In genomic region chr7:20197125-20197524, GRCh38 we compare ENCODE assay signal across 17 cellular contexts. TPM values are rescaled to one million over a fixed set of nuclear protein-coding genes. Genes with fewer than 3 reads are reported as not detected.
DNase-seq lines count a peak whose midpoint lies in the region; ATAC-seq and TF ChIP-seq lines count a peak whose summit lies in the region.
"Had no signal": no experiment of that assay in that cellular context is flagged by ENCODE, and none has a peak within 500 bp of the region (broad histone marks: within the 10 kb centered on the region; RNA-seq: fewer than 3 reads in every experiment).

No MANE protein-coding gene starts in this region.

- no peaks in the 10 kb centered on the region for H3K36me3 Mint-ChIP-seq in MCF 10A (ENCODE audit: insufficient read depth, unreplicated experiment)
- no peaks in the 10 kb centered on the region; the same call in 1 of the 2 replicates for H3K36me3 Mint-ChIP-seq in WTC11
- H3K36me3 Mint-ChIP-seq: IgD-negative memory B cell had no signal

- CTCF ChIA-PET in mammary epithelial cell (lab: Charles Lee; ENCODE audit: low non-redundant PET) (no interaction called here), MCF 10A (lab: Yijun Ruan, JAX) (interaction anchor here (0.6 to 0.8 kb wide), 4 partner anchors 30 to 565 kb away, joined by 3 to 9 read pairs (median 3); no protein-coding TSS in a partner anchor), WTC11 (lab: Charles Lee) (interaction anchor here (0.8 kb wide), 1 partner anchor 214 kb away, joined by 4 read pairs; no protein-coding TSS in a partner anchor)

- no peak overlapping the region for H3K4me3 ChIP-seq in mammary epithelial cell (replicated peaks in 1 of 3; ENCODE audit: insufficient read depth in 1 of 3, low read depth in 2 of 3, low read length in 3 of 3)
- H3K4me3 ChIP-seq in hepatocyte, result no peak overlapping the region

- no peak overlapping the region for H3K9ac ChIP-seq in mammary epithelial cell (ENCODE audit: insufficient read depth, low read length)

- WGBS in mammary epithelial cell (ENCODE audit: low coverage, missing lambda C conversion rate), result 56% methylated on average over 1 of the region's 1 CpG
- 33% methylated on average over 1 of the region's 1 CpG for WGBS in hepatocyte (ENCODE audit: low lambda C conversion rate, missing lambda C conversion rate)

- TF ChIP-seq CTCF in mammary epithelial cell (conservative IDR thresholded peaks at IDR 0.05 in 1 of 2, IDR thresholded peaks at IDR 0.05 in 1 of 2; ENCODE audit: extremely low read depth in 1 of 2, insufficient read depth in 1 of 2, low read depth in 1 of 2, low read length in 2 of 2) (no peak), MCF 10A (IDR thresholded peaks at IDR 0.05; ENCODE audit: unreplicated experiment) (no peak), WTC11 (IDR thresholded peaks at IDR 0.05) (no peak), hepatocyte (IDR thresholded peaks at IDR 0.05; ENCODE audit: poor library complexity) (no peak)

- H3K4me2 ChIP-seq in mammary epithelial cell (ENCODE audit: insufficient read depth, low read depth, low read length) (no peak overlapping the region), hepatocyte (peak overlapping the region; percentile 12)

- POLR2A ChIA-PET in MCF 10A (lab: Yijun Ruan, JAX), result no interaction called here
- POLR2A ChIA-PET in WTC11 (lab: Charles Lee), result no interaction called here

- H4K20me1 ChIP-seq in mammary epithelial cell (ENCODE audit: insufficient read depth, low read length) (no peaks in the 10 kb centered on the region), hepatocyte (ENCODE audit: insufficient read depth, poor library complexity, severe bottlenecking) (no peaks in the 10 kb centered on the region)

- H3K4me1 ChIP-seq in mammary epithelial cell (ENCODE audit: insufficient read depth, low read length), result peaks cover 8% of the 10 kb centered on the region
- H3K4me1 ChIP-seq in hepatocyte (ENCODE audit: insufficient read depth), result peaks cover 6% of the 10 kb centered on the region

- H3K9me2 ChIP-seq in hepatocyte (replicated peaks; ENCODE audit: insufficient read depth), result no peaks in the 10 kb centered on the region

- no peak overlapping the region for H3K4me3 Mint-ChIP-seq in MCF 10A (ENCODE audit: unreplicated experiment)
- no peak overlapping the region for H3K4me3 Mint-ChIP-seq in WTC11
- H3K4me3 Mint-ChIP-seq: IgD-negative memory B cell had no signal

- H3K9me3 Mint-ChIP-seq in MCF 10A (ENCODE audit: unreplicated experiment) (no peaks in the 10 kb centered on the region), WTC11 (no peaks in the 10 kb centered on the region)
- H3K9me3 Mint-ChIP-seq: IgD-negative memory B cell had no signal

- H3K4me1 Mint-ChIP-seq in MCF 10A (ENCODE audit: insufficient read depth, unreplicated experiment) (peaks cover 9% of the 10 kb centered on the region), WTC11 (peaks cover 31% of the 10 kb centered on the region)

- H2AFZ ChIP-seq in mammary epithelial cell (ENCODE audit: low read depth, low read length) (peak overlapping the region; percentile 21), hepatocyte (no peak overlapping the region)

- intact Hi-C loops in mammary epithelial cell (cut with micrococcal nuclease) (no loop called here), MCF 10A (cut with micrococcal nuclease) (no loop called here)

- in situ Hi-C loops in mammary epithelial cell (cut with MboI; ENCODE audit: low sequenced_read_pairs in 2 of 2), result no loop called here

- no TSS peak for BruUV-seq in mammary epithelial cell (replicated peaks; lab: Mats Ljungman, UMichigan)
- no TSS peak for BruUV-seq in MCF 10A (replicated peaks; lab: Mats Ljungman, UMichigan)

- H3K36me3 ChIP-seq in mammary epithelial cell (ENCODE audit: insufficient read depth, low read length) (no peaks in the 10 kb centered on the region), hepatocyte (replicated peaks; ENCODE audit: insufficient read depth, low read depth) (no peaks in the 10 kb centered on the region)

- DNase-seq in mammary epithelial cell (no peak), MCF 10A (ENCODE audit: unreplicated experiment) (no peak), WTC11 (ENCODE audit: low spot score) (no peak), hepatocyte (ENCODE audit: low spot score) (no peak), smooth muscle cell of the brain vasculature (ENCODE audit: low read depth, low spot score) (peak; percentile 47), CD1c-positive myeloid dendritic cell (ENCODE audit: extremely low spot score) (no peak), SKM-1 (lab: John Stamatoyannopoulos, UW; ENCODE audit: unreplicated experiment) (no peak)
- DNase-seq in stimulated activated CD4-positive, alpha-beta T cell treated with anti-CD3 and anti-CD28 coated beads, Interleukin-4, amount 100 ng/mL, for 24 hours, result no peak
- DNase-seq: AML-193, Kasumi-1, MM.1S, NCI-H1694 treated with DMSO at 0.1 percent for 48 hours, NCI-H748 treated with DMSO at 0.1 percent for 48 hours had no signal

- H3K27me3 Mint-ChIP-seq in MCF 10A (ENCODE audit: insufficient read depth, unreplicated experiment) (no peaks in the 10 kb centered on the region), WTC11 (ENCODE audit: low read depth) (no peaks in the 10 kb centered on the region)
- H3K27me3 Mint-ChIP-seq: IgD-negative memory B cell had no signal

- dilution Hi-C loops in mammary epithelial cell (cut with HindIII; ENCODE audit: low sequenced_read_pairs), result no loop called here

- H3K9me3 ChIP-seq in mammary epithelial cell (replicated peaks; ENCODE audit: insufficient read depth, low read length), result no peaks in the 10 kb centered on the region
- H3K9me3 ChIP-seq in hepatocyte (ENCODE audit: low read depth), result no peaks in the 10 kb centered on the region

- no peak overlapping the region for H3K27ac ChIP-seq in mammary epithelial cell (ENCODE audit: insufficient read depth, low read depth, low read length)
- peak overlapping the region; percentile 37 for H3K27ac ChIP-seq in hepatocyte
- H3K27ac ChIP-seq: 22Rv1, C4-2B had no signal

- H3K27me3 ChIP-seq in mammary epithelial cell (ENCODE audit: insufficient read depth, low read length) (no peaks in the 10 kb centered on the region), hepatocyte (no peaks in the 10 kb centered on the region)

- ATAC-seq in WTC11, result no peak
- ATAC-seq: Right ventricle myocardium inferior had no signal

- no peaks in the 10 kb centered on the region for H3K79me2 ChIP-seq in mammary epithelial cell (ENCODE audit: insufficient read depth, low read length)
- peaks cover 36% of the 10 kb centered on the region for H3K79me2 ChIP-seq in hepatocyte

- H3K27ac Mint-ChIP-seq in MCF 10A (ENCODE audit: low read depth, unreplicated experiment) (no peak overlapping the region), WTC11 (peak overlapping the region; percentile 46)

TF ChIP-seq in WTC11, 78 proteins besides CTCF, POLR2A, EP300 and RAD21 (continues in another document):
- TF ChIP-seq FOXK1 (CRISPR knock-in tag; IDR thresholded peaks at IDR 0.05) (no peak), MYBL2 (CRISPR knock-in tag; IDR thresholded peaks at IDR 0.05) (no peak), ELF4 (CRISPR knock-in tag; IDR thresholded peaks at IDR 0.05; ENCODE audit: low read depth) (no peak), ZNF671 (CRISPR knock-in tag; IDR thresholded peaks at IDR 0.05) (no peak), STAT6 (CRISPR knock-in tag; conservative IDR thresholded peaks at IDR 0.05; ENCODE audit: low read depth) (no peak)
- TF ChIP-seq, protein P1, sequence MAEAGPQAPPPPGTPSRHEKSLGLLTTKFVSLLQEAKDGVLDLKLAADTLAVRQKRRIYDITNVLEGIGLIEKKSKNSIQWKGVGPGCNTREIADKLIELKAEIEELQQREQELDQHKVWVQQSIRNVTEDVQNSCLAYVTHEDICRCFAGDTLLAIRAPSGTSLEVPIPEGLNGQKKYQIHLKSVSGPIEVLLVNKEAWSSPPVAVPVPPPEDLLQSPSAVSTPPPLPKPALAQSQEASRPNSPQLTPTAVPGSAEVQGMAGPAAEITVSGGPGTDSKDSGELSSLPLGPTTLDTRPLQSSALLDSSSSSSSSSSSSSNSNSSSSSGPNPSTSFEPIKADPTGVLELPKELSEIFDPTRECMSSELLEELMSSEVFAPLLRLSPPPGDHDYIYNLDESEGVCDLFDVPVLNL (CRISPR knock-in tag; IDR thresholded peaks at IDR 0.05; ENCODE audit: borderline replicate concordance, low read depth), result no peak
- TF ChIP-seq, protein P2, sequence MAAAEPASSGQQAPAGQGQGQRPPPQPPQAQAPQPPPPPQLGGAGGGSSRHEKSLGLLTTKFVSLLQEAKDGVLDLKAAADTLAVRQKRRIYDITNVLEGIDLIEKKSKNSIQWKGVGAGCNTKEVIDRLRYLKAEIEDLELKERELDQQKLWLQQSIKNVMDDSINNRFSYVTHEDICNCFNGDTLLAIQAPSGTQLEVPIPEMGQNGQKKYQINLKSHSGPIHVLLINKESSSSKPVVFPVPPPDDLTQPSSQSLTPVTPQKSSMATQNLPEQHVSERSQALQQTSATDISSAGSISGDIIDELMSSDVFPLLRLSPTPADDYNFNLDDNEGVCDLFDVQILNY (CRISPR knock-in tag; IDR thresholded peaks at IDR 0.05), result no peak

RNA-seq across cellular contexts. Expression of gene MACC1, which starts 20.1 kb away (rescaled TPM):
- total RNA-seq in mammary epithelial cell, result 1 to 10 TPM; 3.0 to 3.2 TPM
- polyA plus RNA-seq in mammary epithelial cell, result 0.51 TPM
- not detected for polyA minus RNA-seq in mammary epithelial cell
- 0.02 and 0.14 TPM in 2 replicates for total RNA-seq in MCF 10A (2022)
- 14.6 to 23.0 TPM (median 22.4 TPM) in 3 replicates for total RNA-seq in WTC11 (2021)
- 42.9 and 46.0 TPM in 2 replicates for total RNA-seq in hepatocyte
- polyA plus RNA-seq in hepatocyte, result 6.9 and 7.2 TPM in 2 replicates
